ENCODE assay signal across 17 cellular contexts in the genomic region with DNA sequence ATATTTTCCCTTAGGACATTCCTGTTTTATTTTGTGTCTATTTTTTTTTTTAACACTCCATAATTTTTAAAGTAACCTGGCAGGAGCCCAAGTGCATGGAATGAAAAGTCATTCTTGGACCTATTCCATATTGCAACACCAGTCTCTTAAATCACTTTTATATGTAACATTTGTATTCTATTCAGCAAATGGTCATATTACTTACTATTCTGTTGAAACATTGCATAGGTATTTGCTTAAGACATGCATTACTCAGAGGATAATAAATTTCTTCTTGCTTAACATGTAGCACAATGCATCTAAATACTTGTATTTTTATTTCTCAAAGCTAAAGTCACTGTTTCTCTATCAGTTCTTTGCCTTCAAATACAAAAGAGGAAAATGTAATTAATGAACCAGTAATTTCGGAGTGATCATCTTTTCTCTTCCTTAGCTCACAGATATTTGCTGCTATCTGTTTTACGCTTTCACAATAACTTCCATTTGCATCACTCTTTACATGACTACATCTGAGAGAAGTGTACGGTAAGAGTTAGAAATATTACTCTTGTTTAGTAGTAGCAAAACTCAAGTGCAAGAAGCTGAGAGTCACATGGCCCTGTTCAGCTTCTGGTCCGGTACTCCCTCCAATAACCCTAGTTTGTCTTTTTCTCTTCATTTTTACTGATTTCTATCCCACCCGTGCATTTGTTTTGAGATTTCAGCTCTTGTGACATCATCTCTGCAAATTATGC.
DNase-seq lines count a peak whose midpoint lies in the region; ATAC-seq and TF ChIP-seq lines count a peak whose summit lies in the region.
"Had no signal": no experiment of that assay in that cellular context is flagged by ENCODE, and none has a peak within 500 bp of the region (broad histone marks: within the 10 kb centered on the region; RNA-seq: fewer than 3 reads in every experiment).

No MANE protein-coding gene starts in this region.

- TF ChIP-seq CTCF in fibroblast of lung (conservative IDR thresholded peaks at IDR 0.05 in 1 of 2, IDR thresholded peaks at IDR 0.05 in 1 of 2; ENCODE audit: low read depth in 1 of 2, low read length in 2 of 2): no peak
- no peak for TF ChIP-seq CTCF in retinal pigment epithelial cell (conservative IDR thresholded peaks at IDR 0.05; ENCODE audit: low read depth, low read length)

- DNase-seq in GM04504 (ENCODE audit: low read depth) (peak; percentile 82), fibroblast of lung (ENCODE audit: low read depth in 2 of 2) (peak; percentile 92 to 97), retinal pigment epithelial cell (ENCODE audit: low read depth) (peak; percentile 81), NCI-H1092 (lab: John Stamatoyannopoulos, UW) (no peak), OCI-M2 (lab: John Stamatoyannopoulos, UW; ENCODE audit: unreplicated experiment) (no peak), GF-D8 (lab: John Stamatoyannopoulos, UW) (no peak), GOT3 (lab: John Stamatoyannopoulos, UW) (no peak)
- DNase-seq: activated CD8-positive, alpha-beta memory T cell treated with anti-CD3 and anti-CD28 coated beads for 24 hours; body of pancreas; Calu3; hippocampal formation; KBM-7; naive B cell; NCI-H524; stimulated activated CD4-positive, alpha-beta T cell treated with anti-CD3 and anti-CD28 coated beads, Interleukin-4, amount 100 ng/mL, for 24 hours had no signal

- peak overlapping the region; percentile 68 for H3K4me2 ChIP-seq in fibroblast of lung (ENCODE audit: extremely low read depth, insufficient read depth, low read length)

- no peaks in the 10 kb centered on the region for H3K27me3 ChIP-seq in fibroblast of lung (ENCODE audit: control insufficient read depth, insufficient read depth, low read length)
- H3K27me3 ChIP-seq: body of pancreas had no signal

- no peak for ATAC-seq in SK-N-SH treated with all-trans-retinoic acid at 6 μM for 48 hours
- ATAC-seq: body of pancreas had no signal

- H3K4me3 ChIP-seq in fibroblast of lung (replicated peaks in 1 of 4; ENCODE audit: control extremely low read depth in 1 of 4, insufficient read depth in 1 of 4, low read depth in 3 of 4, low read length in 4 of 4) (peak overlapping the region in 2 of 4 experiments; percentile 7 to 30), retinal pigment epithelial cell (ENCODE audit: low read length) (no peak overlapping the region)
- H3K4me3 ChIP-seq: body of pancreas, thoracic aorta had no signal

- peaks cover 3% of the 10 kb centered on the region for H3K4me1 ChIP-seq in fibroblast of lung (ENCODE audit: control insufficient read depth, extremely low read depth, insufficient read depth, low read length)
- H3K4me1 ChIP-seq: body of pancreas had no signal

- H3K9ac ChIP-seq in fibroblast of lung (ENCODE audit: insufficient read depth, low read length): no peak overlapping the region

- no peaks in the 10 kb centered on the region for H3K36me3 ChIP-seq in fibroblast of lung (ENCODE audit: control insufficient read depth, insufficient read depth, low read length)
- H3K36me3 ChIP-seq: thoracic aorta had no signal

- H2AFZ ChIP-seq in fibroblast of lung (ENCODE audit: low read length): no peak overlapping the region

- H4K20me1 ChIP-seq in fibroblast of lung (ENCODE audit: control insufficient read depth, extremely low read depth, insufficient read depth, low read length): no peaks in the 10 kb centered on the region

- no peaks in the 10 kb centered on the region for H3K9me3 ChIP-seq in fibroblast of lung (ENCODE audit: control insufficient read depth, insufficient read depth, low read depth, low read length)
- H3K9me3 ChIP-seq: body of pancreas, thoracic aorta had no signal

- peak overlapping the region; percentile 41 for H3K27ac ChIP-seq in fibroblast of lung (ENCODE audit: insufficient read depth, low read length)
- H3K27ac ChIP-seq: body of pancreas, thoracic aorta had no signal

- no peaks in the 10 kb centered on the region for H3K79me2 ChIP-seq in fibroblast of lung (ENCODE audit: control insufficient read depth, insufficient read depth, low read length)

TF ChIP-seq in SK-N-SH treated with all-trans-retinoic acid at 6 μM for 48 hours, 23 proteins besides CTCF, POLR2A, EP300 and RAD21:
- TF ChIP-seq OSR1 (CRISPR knock-in tag; IDR thresholded peaks at IDR 0.05) (no peak), ISL1 (CRISPR knock-in tag; IDR thresholded peaks at IDR 0.05) (peak; percentile 87)
- TF ChIP-seq, protein P1, sequence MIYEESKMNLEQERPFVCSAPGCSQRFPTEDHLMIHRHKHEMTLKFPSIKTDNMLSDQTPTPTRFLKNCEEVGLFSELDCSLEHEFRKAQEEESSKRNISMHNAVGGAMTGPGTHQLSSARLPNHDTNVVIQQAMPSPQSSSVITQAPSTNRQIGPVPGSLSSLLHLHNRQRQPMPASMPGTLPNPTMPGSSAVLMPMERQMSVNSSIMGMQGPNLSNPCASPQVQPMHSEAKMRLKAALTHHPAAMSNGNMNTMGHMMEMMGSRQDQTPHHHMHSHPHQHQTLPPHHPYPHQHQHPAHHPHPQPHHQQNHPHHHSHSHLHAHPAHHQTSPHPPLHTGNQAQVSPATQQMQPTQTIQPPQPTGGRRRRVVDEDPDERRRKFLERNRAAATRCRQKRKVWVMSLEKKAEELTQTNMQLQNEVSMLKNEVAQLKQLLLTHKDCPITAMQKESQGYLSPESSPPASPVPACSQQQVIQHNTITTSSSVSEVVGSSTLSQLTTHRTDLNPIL (CRISPR knock-in tag; IDR thresholded peaks at IDR 0.05; ENCODE audit: low read depth): 0 out of 2 replicates have a peak, but pooled peaks have one; percentile 26

Comparison
In these comparisons a context has a peak if more than half of its experiments do, and no peak if none do; other contexts are left out.
1. DNase-seq: peak in GM04504 (single experiment), fibroblast of lung (2 of 2) and retinal pigment epithelial cell (single experiment); none in NCI-H1092 (single experiment), OCI-M2 (single experiment), GF-D8 (single experiment) and GOT3 (single experiment).